1 cellular context compared by ENCODE assay signal in the genomic region with DNA sequence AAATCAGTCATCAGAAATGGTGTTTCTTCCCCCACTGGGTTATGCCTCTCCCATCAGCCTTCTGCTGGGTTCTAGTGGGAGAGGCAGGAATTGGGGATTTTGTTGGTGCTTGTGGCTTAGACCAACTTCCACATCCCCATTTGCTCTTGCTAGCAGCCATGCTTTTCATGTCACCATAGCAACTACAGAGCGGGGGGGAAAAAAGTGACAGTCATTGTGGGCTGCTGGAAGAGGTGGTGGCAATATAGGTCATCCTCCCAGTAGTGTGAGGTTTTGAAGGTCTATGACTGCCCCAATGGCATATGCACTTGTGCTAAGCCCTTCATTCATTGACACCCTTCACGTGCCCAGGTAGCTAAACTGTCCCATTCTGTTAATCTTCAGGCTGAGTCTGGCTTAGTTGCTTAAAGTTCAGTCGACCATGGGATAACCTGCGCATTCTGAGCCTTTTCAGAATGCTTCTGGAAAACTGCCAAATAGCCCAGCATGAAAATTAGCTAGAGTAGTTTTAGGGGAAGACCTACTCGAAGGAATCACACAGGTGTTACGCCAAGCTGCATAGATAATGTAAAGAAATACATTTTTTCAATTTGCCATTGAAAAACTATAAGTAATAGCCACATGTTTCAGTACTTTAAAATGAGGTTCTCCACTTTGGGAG.
TF ChIP-seq lines count a peak whose summit lies in the region.

No MANE protein-coding gene starts in this region.

TF ChIP-seq in GM23338, 12 proteins besides CTCF, POLR2A, EP300 and RAD21 (continued from another document):
- TF ChIP-seq, protein P1, sequence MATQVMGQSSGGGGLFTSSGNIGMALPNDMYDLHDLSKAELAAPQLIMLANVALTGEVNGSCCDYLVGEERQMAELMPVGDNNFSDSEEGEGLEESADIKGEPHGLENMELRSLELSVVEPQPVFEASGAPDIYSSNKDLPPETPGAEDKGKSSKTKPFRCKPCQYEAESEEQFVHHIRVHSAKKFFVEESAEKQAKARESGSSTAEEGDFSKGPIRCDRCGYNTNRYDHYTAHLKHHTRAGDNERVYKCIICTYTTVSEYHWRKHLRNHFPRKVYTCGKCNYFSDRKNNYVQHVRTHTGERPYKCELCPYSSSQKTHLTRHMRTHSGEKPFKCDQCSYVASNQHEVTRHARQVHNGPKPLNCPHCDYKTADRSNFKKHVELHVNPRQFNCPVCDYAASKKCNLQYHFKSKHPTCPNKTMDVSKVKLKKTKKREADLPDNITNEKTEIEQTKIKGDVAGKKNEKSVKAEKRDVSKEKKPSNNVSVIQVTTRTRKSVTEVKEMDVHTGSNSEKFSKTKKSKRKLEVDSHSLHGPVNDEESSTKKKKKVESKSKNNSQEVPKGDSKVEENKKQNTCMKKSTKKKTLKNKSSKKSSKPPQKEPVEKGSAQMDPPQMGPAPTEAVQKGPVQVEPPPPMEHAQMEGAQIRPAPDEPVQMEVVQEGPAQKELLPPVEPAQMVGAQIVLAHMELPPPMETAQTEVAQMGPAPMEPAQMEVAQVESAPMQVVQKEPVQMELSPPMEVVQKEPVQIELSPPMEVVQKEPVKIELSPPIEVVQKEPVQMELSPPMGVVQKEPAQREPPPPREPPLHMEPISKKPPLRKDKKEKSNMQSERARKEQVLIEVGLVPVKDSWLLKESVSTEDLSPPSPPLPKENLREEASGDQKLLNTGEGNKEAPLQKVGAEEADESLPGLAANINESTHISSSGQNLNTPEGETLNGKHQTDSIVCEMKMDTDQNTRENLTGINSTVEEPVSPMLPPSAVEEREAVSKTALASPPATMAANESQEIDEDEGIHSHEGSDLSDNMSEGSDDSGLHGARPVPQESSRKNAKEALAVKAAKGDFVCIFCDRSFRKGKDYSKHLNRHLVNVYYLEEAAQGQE (IDR thresholded peaks at IDR 0.05; ENCODE audit: unreplicated experiment), result no peak
- TF ChIP-seq NANOG (IDR thresholded peaks at IDR 0.05; ENCODE audit: borderline replicate concordance), result no peak
